Comparison of ENCODE assay signal across 8 cellular contexts in genomic region chr4:53365121-53365485, GRCh38.
DNase-seq lines count a peak whose midpoint lies in the region; ATAC-seq and TF ChIP-seq lines count a peak whose summit lies in the region.

No MANE protein-coding gene starts in this region.

- H3K4me3 Mint-ChIP-seq in nephron = peak overlapping the region; percentile 93 to 96 (median 95)

- CTCF ChIA-PET in AG04449 (lab: Yijun Ruan, JAX) = interaction anchor here (1.3 to 1.4 kb wide), 3 partner anchors 16 to 869 kb away, joined by 3 to 5 read pairs (median 3); no protein-coding TSS in a partner anchor

- H3K36me3 Mint-ChIP-seq in nephron (ENCODE audit: low read depth) = no peaks in the 10 kb centered on the region

- peak overlapping the region; percentile 78 for H2AFZ ChIP-seq in SU-DHL-6 (ENCODE audit: low read depth, low read length, severe bottlenecking)

- no peaks in the 10 kb centered on the region for H3F3A ChIP-seq in SU-DHL-6 (ENCODE audit: insufficient read depth)

- H3K4me2 ChIP-seq in SU-DHL-6 (ENCODE audit: low read depth, low read length, poor library complexity, severe bottlenecking) = peak overlapping the region; percentile 96

- no peaks in the 10 kb centered on the region for H4K20me1 ChIP-seq in SU-DHL-6 (ENCODE audit: low read depth, low read length)

- peaks cover 29% of the 10 kb centered on the region for H3K27me3 Mint-ChIP-seq in nephron (ENCODE audit: low read depth)

- H3K27ac Mint-ChIP-seq in nephron = peak overlapping the region in 2 of 3 experiments; percentile 16 to 49

- H3K9me2 ChIP-seq in SU-DHL-6 (replicated peaks; ENCODE audit: insufficient read depth, low read length) = no peaks in the 10 kb centered on the region

- no peaks in the 10 kb centered on the region for H3K9me3 Mint-ChIP-seq in nephron

- peaks cover 41% of the 10 kb centered on the region for H3K4me1 Mint-ChIP-seq in nephron

- TF ChIP-seq CTCF in AG04449 (IDR thresholded peaks at IDR 0.05; ENCODE audit: insufficient read depth, low read length, missing control alignments) = no peak
- TF ChIP-seq CTCF in SU-DHL-6 (IDR thresholded peaks at IDR 0.05; ENCODE audit: insufficient read depth, low read length, poor library complexity, severe bottlenecking) = no peak
- TF ChIP-seq CTCF in nephron (IDR thresholded peaks at IDR 0.05; ENCODE audit: unreplicated experiment in 3 of 3) = no peak

- no peak for DNase-seq in AG04449 (ENCODE audit: low read depth, low spot score)
- peak; percentile 56 to 63 for DNase-seq in erythroblast (lab: John Stamatoyannopoulos, UW)
- DNase-seq in activated CD4-positive, CD25-positive, alpha-beta regulatory T cell treated with anti-CD3 and anti-CD28 coated beads, Interleukin-2, amount 50 U/mL, for 72 hours = no peak

- peak overlapping the region; percentile 68 for H3K9ac ChIP-seq in SU-DHL-6 (ENCODE audit: low read length)

- H3K27ac ChIP-seq in SU-DHL-6 (ENCODE audit: low read depth, low read length) = no peak overlapping the region

- TF ChIP-seq POLR2A in erythroblast (IDR thresholded peaks at IDR 0.05; ENCODE audit: low read length) = no peak

- no peaks in the 10 kb centered on the region for H3K27me3 ChIP-seq in SU-DHL-6 (ENCODE audit: low read length)

- peaks cover 43% of the 10 kb centered on the region for H3K79me2 ChIP-seq in SU-DHL-6 (ENCODE audit: insufficient read depth, low read length)

- ATAC-seq in GM18517 (IDR thresholded peaks at IDR 0.05; ENCODE audit: unreplicated experiment) = peak; percentile 19
- ATAC-seq in HG03439 (IDR thresholded peaks at IDR 0.05; ENCODE audit: unreplicated experiment) = peak; percentile 1
- no peak for ATAC-seq in HG02970 (IDR thresholded peaks at IDR 0.05; ENCODE audit: low FRiP score, unreplicated experiment)

- no peaks in the 10 kb centered on the region for H3K36me3 ChIP-seq in SU-DHL-6 (ENCODE audit: low read length)

- H3K9me3 ChIP-seq in SU-DHL-6 (ENCODE audit: insufficient read depth, low read length) = no peaks in the 10 kb centered on the region

- H3K4me3 ChIP-seq in AG04449 (ENCODE audit: low read depth, low read length) = peak overlapping the region; percentile 93
- peak overlapping the region; percentile 74 for H3K4me3 ChIP-seq in SU-DHL-6 (ENCODE audit: insufficient read depth, low read length, poor library complexity, severe bottlenecking)

- POLR2A ChIA-PET in AG04449 (lab: Yijun Ruan, JAX) = no interaction called here

Comparison
In these comparisons a context has a peak if more than half of its experiments do, and no peak if none do; other contexts are left out.
1. DNase-seq: peak in erythroblast (2 of 2); none in AG04449 (single experiment) and activated CD4-positive, CD25-positive, alpha-beta regulatory T cell treated with anti-CD3 and anti-CD28 coated beads, Interleukin-2, amount 50 U/mL, for 72 hours (single experiment).